In genomic region chr16:1828645-1829410, GRCh38 we compare ENCODE assay signal across 13 cellular contexts. TPM values are rescaled to one million over a fixed set of nuclear protein-coding genes. Genes with fewer than 3 reads are reported as not detected.
DNase-seq lines count a peak whose midpoint lies in the region; ATAC-seq, FAIRE-seq and TF ChIP-seq lines count a peak whose summit lies in the region.
"Had no signal": no experiment of that assay in that cellular context is flagged by ENCODE, and none has a peak within 500 bp of the region (broad histone marks: within the 10 kb centered on the region; RNA-seq: fewer than 3 reads in every experiment).

No MANE protein-coding gene starts in this region.

- H3K23me2 ChIP-seq in H1 (ENCODE audit: low read depth, low read length) = peaks cover 3% of the 10 kb centered on the region; the same call in 1 of the 2 replicates

- WGBS in H1 (ENCODE audit: extremely low coverage in 1 of 2, insufficient coverage in 1 of 2, insufficient read length in 1 of 2, insufficient replicate concordance in 2 of 2, low coverage in 1 of 2, low lambda C conversion rate in 2 of 2, missing lambda C conversion rate in 1 of 2), 2 experiments = 91% methylated on average over 11 of the region's 11 CpGs; no CpG with 5 or more reads in 1 of the 2 experiments

- no peak overlapping the region for H4K8ac ChIP-seq in H1 (ENCODE audit: extremely low read depth, insufficient read depth, low read length)

- H3K4me1 Mint-ChIP-seq in neural crest cell = peaks cover 35% of the 10 kb centered on the region

- peak overlapping the region; percentile 23; the same call in 1 of the 2 replicates for H3K27ac ChIP-seq in DND-41 (ENCODE audit: low read length)
- H3K27ac ChIP-seq in H1 (ENCODE audit: low read depth, low read length) = no peak overlapping the region
- H3K27ac ChIP-seq: brain microvascular endothelial cell had no signal

- no peak overlapping the region for H3K14ac ChIP-seq in H1 (ENCODE audit: insufficient read length)

- peaks cover 3% of the 10 kb centered on the region for H3K36me3 Mint-ChIP-seq in neural crest cell (ENCODE audit: low read depth)

- no peak overlapping the region for H4K91ac ChIP-seq in H1 (replicated peaks; ENCODE audit: insufficient read length, low read length)

- no peak overlapping the region for H2BK12ac ChIP-seq in H1 (ENCODE audit: low read depth, low read length)

- H3K36me3 ChIP-seq in DND-41 (ENCODE audit: insufficient read depth, low read length) (peaks cover 12% of the 10 kb centered on the region), H1 (ENCODE audit: control insufficient read depth in 2 of 4, insufficient read depth in 4 of 4, low read length in 3 of 4) (no peaks in the 10 kb centered on the region)

- H3K4ac ChIP-seq in H1 (replicated peaks; ENCODE audit: insufficient read length, low read depth, low read length) = no peak overlapping the region

- TF ChIP-seq RAD21 in H1 (IDR thresholded peaks at IDR 0.05 in 1 of 2, conservative IDR thresholded peaks at IDR 0.05 in 1 of 2; ENCODE audit: low read depth in 2 of 2, low read length in 2 of 2) = no peak

- H2BK120ac ChIP-seq in H1 (replicated peaks; ENCODE audit: low read depth, low read length) = no peak overlapping the region

- no peak overlapping the region for H3K23ac ChIP-seq in H1 (ENCODE audit: insufficient read length)

- no peak for FAIRE-seq in H1 (lab: Jason Lieb, UNC)
- FAIRE-seq: GM12892 had no signal

- peak overlapping the region; percentile 90; the same call in 1 of the 2 replicates for H3K4me2 ChIP-seq in DND-41 (ENCODE audit: insufficient read depth, low read length)
- peak overlapping the region; percentile 21 to 70; a peak in 3 of 4 replicates for H3K4me2 ChIP-seq in H1 (ENCODE audit: insufficient read depth in 1 of 2, low read depth in 2 of 2, low read length in 2 of 2)

- H2AK5ac ChIP-seq in H1 (ENCODE audit: low read depth, low read length) = no peak overlapping the region

- no peak overlapping the region for H3K27ac Mint-ChIP-seq in neural crest cell (ENCODE audit: unreplicated experiment)

- no peak overlapping the region for H4K5ac ChIP-seq in H1 (ENCODE audit: insufficient read length, low read depth, low read length)

- TF ChIP-seq EP300 in H1 (IDR thresholded peaks at IDR 0.05; ENCODE audit: borderline replicate concordance in 1 of 2, low read depth in 2 of 2, low read length in 2 of 2) = no peak

- peak overlapping the region in 1 of 2 experiments; percentile 95; a peak in 1 of 4 replicates for H3K4me3 ChIP-seq in DND-41 (ENCODE audit: low read depth in 1 of 2, low read length in 2 of 2)
- H3K4me3 ChIP-seq in NB4 (ENCODE audit: low read depth, low read length) = peak overlapping the region; percentile 96
- peak overlapping the region in 2 of 4 experiments; percentile 14 to 83; a peak in 3 of 8 replicates for H3K4me3 ChIP-seq in H1 (ENCODE audit: extremely low read depth in 1 of 4, insufficient read depth in 2 of 4, low read depth in 3 of 4, low read length in 4 of 4)

- peak overlapping the region; percentile 81 for H3K4me3 Mint-ChIP-seq in neural crest cell

- DNase-seq in DND-41 = no peak
- DNase-seq in NB4 (ENCODE audit: low read depth) = no peak
- DNase-seq in H1 (ENCODE audit: low read depth in 1 of 2, low spot score in 2 of 2) = no peak
- no peak for DNase-seq in neural crest cell (ENCODE audit: low read depth, low spot score)
- no peak for DNase-seq in SIG-M5 treated with dmso at 0.1 percent for 504 hours (lab: John Stamatoyannopoulos, UW; ENCODE audit: unreplicated experiment)
- no peak for DNase-seq in SW480 (ENCODE audit: low spot score)
- DNase-seq in DMS153 (lab: John Stamatoyannopoulos, UW) = no peak
- DNase-seq in NCI-H2107 (lab: John Stamatoyannopoulos, UW) = no peak
- DNase-seq: brain microvascular endothelial cell, NCI-H1048, SW 1271 had no signal

- H3K56ac ChIP-seq in H1 (replicated peaks; ENCODE audit: insufficient read length, low read depth, low read length) = no peak overlapping the region

- peaks cover 19% of the 10 kb centered on the region for H4K20me1 ChIP-seq in DND-41 (ENCODE audit: insufficient read depth, low read length)
- H4K20me1 ChIP-seq in H1 (replicated peaks in 1 of 2; ENCODE audit: control insufficient read depth in 1 of 2, insufficient read depth in 2 of 2, low read length in 2 of 2) = peaks cover 0 to 13% of the 10 kb centered on the region in 2 experiments

- ATAC-seq in DND-41 (ENCODE audit: insufficient read depth, low read depth) = no peak

- peaks cover 10% of the 10 kb centered on the region for H3K79me1 ChIP-seq in H1 (ENCODE audit: low read depth, low read length)

- no peaks in the 10 kb centered on the region for H3K27me3 Mint-ChIP-seq in neural crest cell (ENCODE audit: low read depth)

- no peaks in the 10 kb centered on the region for H3K27me3 ChIP-seq in DND-41 (ENCODE audit: insufficient read depth, low read length, poor library complexity)
- peaks cover 0 to 5% (median 0%) of the 10 kb centered on the region in 4 experiments; a peak in 4 of 7 replicates for H3K27me3 ChIP-seq in H1 (replicated peaks in 1 of 4; ENCODE audit: control insufficient read depth in 3 of 4, extremely low read depth in 1 of 4, insufficient read depth in 3 of 4, low read length in 3 of 4)
- H3K27me3 ChIP-seq: brain microvascular endothelial cell had no signal

- no peak overlapping the region for H2BK5ac ChIP-seq in H1 (ENCODE audit: low read depth, low read length)

- peaks cover 46% of the 10 kb centered on the region for H3K79me2 ChIP-seq in DND-41 (ENCODE audit: insufficient read depth, low read length)
- peaks cover 0 to 20% of the 10 kb centered on the region in 2 experiments; a peak in 2 of 4 replicates for H3K79me2 ChIP-seq in H1 (ENCODE audit: control insufficient read depth in 1 of 2, insufficient read depth in 2 of 2, low read length in 2 of 2)

- TF ChIP-seq CTCF in DND-41 (IDR thresholded peaks at IDR 0.05; ENCODE audit: borderline replicate concordance, extremely low read depth, low read length, poor library complexity, severe bottlenecking) (no peak), NB4 (IDR thresholded peaks at IDR 0.05; ENCODE audit: low read depth, low read length) (no peak), H1 (IDR thresholded peaks at IDR 0.05; ENCODE audit: control extremely low read depth in 1 of 3, insufficient read depth in 1 of 3, low read depth in 1 of 3, low read length in 3 of 3) (no peak), neural crest cell (conservative IDR thresholded peaks at IDR 0.05) (no peak)

- POLR2A ChIA-PET in H1 (lab: Charles Lee; ENCODE audit: partially characterized antibody) = interaction anchor here (2.3 to 2.5 kb wide), 2 partner anchors 15 to 57 kb away, joined by 7 to 13 read pairs; partner anchors contain the start of genes EME2, MRPS34 and NME3

- peak overlapping the region; percentile 73; the same call in 1 of the 2 replicates for H3K9ac ChIP-seq in DND-41 (ENCODE audit: low read depth, low read length)
- H3K9ac ChIP-seq in H1 (replicated peaks in 1 of 4; ENCODE audit: extremely low read depth in 1 of 4, low read depth in 3 of 4, low read length in 3 of 4) = peak overlapping the region in 1 of 4 experiments; percentile 10; a peak in 1 of 7 replicates

- no peaks in the 10 kb centered on the region for H3K9me3 ChIP-seq in DND-41 (ENCODE audit: insufficient read depth, low read length, severe bottlenecking)
- no peaks in the 10 kb centered on the region for H3K9me3 ChIP-seq in H1 (ENCODE audit: insufficient read depth in 2 of 2, low read depth in 1 of 2, low read length in 1 of 2)

- no peak overlapping the region for H2BK15ac ChIP-seq in H1 (ENCODE audit: low read length)

- H3K18ac ChIP-seq in H1 (ENCODE audit: extremely low read depth, low read length) = no peak overlapping the region

- TF ChIP-seq POLR2A in NB4 (IDR thresholded peaks at IDR 0.05; ENCODE audit: extremely low read depth, insufficient read length) (no peak), H1 (IDR thresholded peaks at IDR 0.05; ENCODE audit: control extremely low read depth in 1 of 2, low read depth in 2 of 2, low read length in 2 of 2) (no peak)

- H2BK20ac ChIP-seq in H1 (ENCODE audit: low read length) = no peak overlapping the region

- H3K4me1 ChIP-seq in DND-41 (ENCODE audit: insufficient read depth, low read length) (peaks cover 52% of the 10 kb centered on the region), H1 (replicated peaks in 1 of 4; ENCODE audit: control insufficient read depth in 3 of 4, insufficient read depth in 4 of 4, low read length in 3 of 4) (peaks cover 0 to 10% (median 3%) of the 10 kb centered on the region in 4 experiments; a peak in 5 of 7 replicates)

- no peaks in the 10 kb centered on the region for H3K9me3 Mint-ChIP-seq in neural crest cell

- H2AFZ ChIP-seq in DND-41 (ENCODE audit: low read depth, low read length) (no peak overlapping the region), H1 (ENCODE audit: low read length) (no peak overlapping the region)

- CTCF ChIA-PET in H1 (lab: Charles Lee; ENCODE audit: partially characterized antibody) = no interaction called here

RNA-seq across cellular contexts. Expression of gene FAHD1, which starts 1.8 kb away (rescaled TPM):
- 20.4 and 20.5 TPM in 2 replicates for total RNA-seq in H1 (2021; fragmentation: NEBNext Ultra II Directional; extraction: Animal tissue kit (Norgen Biotek cat#: 25700))
- polyA plus RNA-seq in H1 (2011; rRNA removed) = 31.9 and 47.2 TPM in 2 replicates
- polyA plus RNA-seq in H1 (2011; cell fraction: cytosol; rRNA removed) = 40.7 TPM
- polyA plus RNA-seq in H1 (2011; cell fraction: nucleus; rRNA removed) = 27.8 TPM
- 23.1 to 32.1 TPM (median 29.3 TPM) in 4 replicates for polyA plus RNA-seq in H1 (2012, experiment 1 of 2)
- polyA plus RNA-seq in H1 (2012, experiment 2 of 2) = 11.2 TPM
- polyA plus RNA-seq in H1 (2013, experiment 1 of 2) = 16.8 TPM
- polyA plus RNA-seq in H1 (2013, experiment 2 of 2) = 15.8 TPM
- polyA minus RNA-seq in H1 (2011; rRNA and poly(A)+ RNA removed) = 16.8 and 21.2 TPM in 2 replicates
- 25.1 TPM for polyA minus RNA-seq in H1 (2011; cell fraction: cytosol; rRNA and poly(A)+ RNA removed)
- 32.4 TPM for polyA minus RNA-seq in H1 (2011; cell fraction: nucleus; rRNA and poly(A)+ RNA removed)
- total RNA-seq in neural crest cell = 27.2 and 28.0 TPM in 2 replicates

RNA-seq across cellular contexts. Expression of gene HAGH, which starts 2.2 kb away (rescaled TPM):
- 28.7 and 34.4 TPM in 2 replicates for total RNA-seq in H1 (2021; fragmentation: NEBNext Ultra II Directional; extraction: Animal tissue kit (Norgen Biotek cat#: 25700))
- polyA plus RNA-seq in H1 (2011; rRNA removed) = 40.6 and 65.3 TPM in 2 replicates
- polyA plus RNA-seq in H1 (2011; cell fraction: cytosol; rRNA removed) = 56.0 TPM
- polyA plus RNA-seq in H1 (2011; cell fraction: nucleus; rRNA removed) = 67.2 TPM
- 20.7 to 36.3 TPM (median 31.9 TPM) in 4 replicates for polyA plus RNA-seq in H1 (2012, experiment 1 of 2)
- polyA plus RNA-seq in H1 (2012, experiment 2 of 2) = 18.0 TPM
- 25.3 TPM for polyA plus RNA-seq in H1 (2013, experiment 1 of 2)
- 24.3 TPM for polyA plus RNA-seq in H1 (2013, experiment 2 of 2)
- 12.9 and 25.3 TPM in 2 replicates for polyA minus RNA-seq in H1 (2011; rRNA and poly(A)+ RNA removed)
- 7.7 TPM for polyA minus RNA-seq in H1 (2011; cell fraction: cytosol; rRNA and poly(A)+ RNA removed)
- polyA minus RNA-seq in H1 (2011; cell fraction: nucleus; rRNA and poly(A)+ RNA removed) = 13.1 TPM
- total RNA-seq in neural crest cell = 31.1 TPM in 2 replicates

RNA-seq across cellular contexts. Expression of gene IGFALS, which starts 35.3 kb away (rescaled TPM):
- not detected in 2 replicates for total RNA-seq in H1 (2021; fragmentation: NEBNext Ultra II Directional; extraction: Animal tissue kit (Norgen Biotek cat#: 25700))
- 0.03 TPM in 1 of 2 replicates, not detected in the other for polyA plus RNA-seq in H1 (2011; rRNA removed)
- polyA plus RNA-seq in H1 (2011; cell fraction: cytosol; rRNA removed) = 0.05 TPM
- polyA plus RNA-seq in H1 (2011; cell fraction: nucleus; rRNA removed) = 0.07 TPM
- 0.08 to 0.09 TPM in 2 of 4 replicates, not detected in the others for polyA plus RNA-seq in H1 (2012, experiment 1 of 2)
- polyA plus RNA-seq in H1 (2012, experiment 2 of 2) = not detected
- polyA plus RNA-seq in H1 (2013, experiment 1 of 2) = not detected
- polyA plus RNA-seq in H1 (2013, experiment 2 of 2) = not detected
- polyA minus RNA-seq in H1 (2011; rRNA and poly(A)+ RNA removed) = not detected in 2 replicates
- polyA minus RNA-seq in H1 (2011; cell fraction: cytosol; rRNA and poly(A)+ RNA removed) = not detected
- not detected for polyA minus RNA-seq in H1 (2011; cell fraction: nucleus; rRNA and poly(A)+ RNA removed)
- total RNA-seq in neural crest cell = 0.14 TPM in 1 of 2 replicates, not detected in the other

RNA-seq across cellular contexts. Expression of gene MEIOB, which starts 43.1 kb away (rescaled TPM):
- 0.99 and 1.1 TPM in 2 replicates for total RNA-seq in H1 (2021; fragmentation: NEBNext Ultra II Directional; extraction: Animal tissue kit (Norgen Biotek cat#: 25700))
- 0.60 and 0.63 TPM in 2 replicates for polyA plus RNA-seq in H1 (2011; rRNA removed)
- polyA plus RNA-seq in H1 (2011; cell fraction: cytosol; rRNA removed) = 1.3 TPM
- polyA plus RNA-seq in H1 (2011; cell fraction: nucleus; rRNA removed) = 2.1 TPM
- polyA plus RNA-seq in H1 (2012, experiment 1 of 2) = 0.34 to 1.0 TPM (median 0.56 TPM) in 4 replicates
- 0.17 TPM for polyA plus RNA-seq in H1 (2012, experiment 2 of 2)
- 1.6 TPM for polyA plus RNA-seq in H1 (2013, experiment 1 of 2)
- 2.2 TPM for polyA plus RNA-seq in H1 (2013, experiment 2 of 2)
- 0.22 and 0.91 TPM in 2 replicates for polyA minus RNA-seq in H1 (2011; rRNA and poly(A)+ RNA removed)
- polyA minus RNA-seq in H1 (2011; cell fraction: cytosol; rRNA and poly(A)+ RNA removed) = not detected
- 0.50 TPM for polyA minus RNA-seq in H1 (2011; cell fraction: nucleus; rRNA and poly(A)+ RNA removed)
- total RNA-seq in neural crest cell = not detected in 2 replicates
- total RNA-seq: mononuclear cell had no signal

RNA-seq across cellular contexts. Expression of gene NUBP2, which starts 46.1 kb away (rescaled TPM):
- 68.0 and 70.3 TPM in 2 replicates for total RNA-seq in H1 (2021; fragmentation: NEBNext Ultra II Directional; extraction: Animal tissue kit (Norgen Biotek cat#: 25700))
- 96.9 and 130 TPM in 2 replicates for polyA plus RNA-seq in H1 (2011; rRNA removed)
- polyA plus RNA-seq in H1 (2011; cell fraction: cytosol; rRNA removed) = 101 TPM
- 141 TPM for polyA plus RNA-seq in H1 (2011; cell fraction: nucleus; rRNA removed)
- 44.7 to 70.3 TPM (median 69.2 TPM) in 4 replicates for polyA plus RNA-seq in H1 (2012, experiment 1 of 2)
- 80.2 TPM for polyA plus RNA-seq in H1 (2012, experiment 2 of 2)
- 65.6 TPM for polyA plus RNA-seq in H1 (2013, experiment 1 of 2)
- polyA plus RNA-seq in H1 (2013, experiment 2 of 2) = 61.2 TPM
- 13.2 and 13.3 TPM in 2 replicates for polyA minus RNA-seq in H1 (2011; rRNA and poly(A)+ RNA removed)
- 37.4 TPM for polyA minus RNA-seq in H1 (2011; cell fraction: cytosol; rRNA and poly(A)+ RNA removed)
- 42.5 TPM for polyA minus RNA-seq in H1 (2011; cell fraction: nucleus; rRNA and poly(A)+ RNA removed)
- 71.0 and 73.8 TPM in 2 replicates for total RNA-seq in neural crest cell
